In the genomic region with DNA sequence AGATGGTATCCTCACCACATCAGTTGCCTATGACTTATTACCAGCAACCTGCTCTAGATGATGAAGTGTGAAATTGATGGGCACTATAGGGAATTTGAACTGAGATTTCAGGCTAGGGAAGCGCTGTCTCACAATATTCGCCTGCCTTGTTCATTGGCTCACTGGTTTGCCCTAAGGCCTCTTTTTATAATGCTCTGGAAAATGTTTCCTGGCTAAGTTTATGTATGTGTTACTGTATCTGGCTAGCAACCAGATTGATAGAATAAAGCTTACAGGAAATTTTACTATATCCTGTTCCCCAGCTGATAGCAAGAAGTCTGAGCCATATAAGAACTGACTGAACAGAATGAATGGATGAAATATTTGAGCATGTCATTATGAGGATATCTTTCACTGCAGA, we compare ENCODE assay signal across 30 cellular contexts.
"Had no signal": no experiment of that assay in that cellular context is flagged by ENCODE, and none has a peak within 500 bp of the region (broad histone marks: within the 10 kb centered on the region; RNA-seq: fewer than 3 reads in every experiment).

No MANE protein-coding gene starts in this region.

- H3K9me3 Mint-ChIP-seq: activated T-cell treated with anti-CD3 and anti-CD28 coated beads, Interleukin-2, amount 50 U/mL, for 72 hours; central memory CD8-positive, alpha-beta T cell; dendritic cell treated with granulocyte-macrophage colony-stimulating factor and Interleukin-4, amounts not matched to agents 40 ng/mL and 50 ng/mL, for 4 days; natural killer cell; neural progenitor cell had no signal

- H3K9me3 ChIP-seq: psoas muscle, spleen, suprapubic skin, tibial nerve had no signal

- H3K27me3 ChIP-seq: neural progenitor cell, spleen, suprapubic skin, tibial nerve had no signal

- H3K27me3 Mint-ChIP-seq: activated CD4-positive, alpha-beta T cell treated with anti-CD3 and anti-CD28 coated beads for 36 hours; activated naive CD8-positive, alpha-beta T cell; central memory CD8-positive, alpha-beta T cell; dendritic cell treated with granulocyte-macrophage colony-stimulating factor and Interleukin-4, amounts not matched to agents 40 ng/mL and 50 ng/mL, for 4 days had no signal

- H3K27ac ChIP-seq: neural progenitor cell, parathyroid adenoma, psoas muscle, spleen, suprapubic skin, tibial nerve had no signal

- FAIRE-seq: bronchial epithelial cell, endometrium, keratinocyte had no signal

- H3K79me2 ChIP-seq: parathyroid adenoma had no signal

- H3K4me2 ChIP-seq: neural progenitor cell had no signal

- H3K36me3 ChIP-seq: neural progenitor cell had no signal

- ATAC-seq: activated CD4-positive, alpha-beta T cell treated with anti-CD3 and anti-CD28 coated beads for 36 hours; activated CD8-positive, alpha-beta T cell treated with anti-CD3 and anti-CD28 coated beads, Interleukin-2, amount 10 ng/mL, durations not matched to agents 7 days and 5 days; activated T-cell treated with anti-CD3 and anti-CD28 coated beads, Interleukin-2, amount 50 U/mL, for 72 hours; left cardiac atrium; natural killer cell; psoas muscle; right cardiac atrium had no signal

- H3K4me1 ChIP-seq: neural progenitor cell, parathyroid adenoma, psoas muscle, spleen, suprapubic skin, tibial nerve had no signal

- H3K4me3 ChIP-seq: neural progenitor cell, psoas muscle, spleen, suprapubic skin, tibial nerve had no signal

- H2AFZ ChIP-seq: neural progenitor cell, parathyroid adenoma had no signal

- H3K36me3 Mint-ChIP-seq: natural killer cell had no signal

- H3K9ac ChIP-seq: neural progenitor cell, parathyroid adenoma had no signal

- H3K27ac Mint-ChIP-seq: activated CD4-positive, alpha-beta T cell treated with anti-CD3 and anti-CD28 coated beads for 36 hours; activated CD8-positive, alpha-beta T cell treated with anti-CD3 and anti-CD28 coated beads, Interleukin-2, amount 10 ng/mL, durations not matched to agents 7 days and 5 days; activated naive CD8-positive, alpha-beta T cell; activated T-cell treated with anti-CD3 and anti-CD28 coated beads, Interleukin-2, amount 50 U/mL, for 72 hours; dendritic cell treated with granulocyte-macrophage colony-stimulating factor and Interleukin-4, amounts not matched to agents 40 ng/mL and 50 ng/mL, for 4 days; natural killer cell; neural progenitor cell had no signal

- H3K4me1 Mint-ChIP-seq: activated CD4-positive, alpha-beta T cell treated with anti-CD3 and anti-CD28 coated beads for 36 hours; central memory CD8-positive, alpha-beta T cell; natural killer cell had no signal

- H3K4me3 Mint-ChIP-seq: activated CD4-positive, alpha-beta T cell treated with anti-CD3 and anti-CD28 coated beads for 36 hours; activated CD8-positive, alpha-beta T cell treated with anti-CD3 and anti-CD28 coated beads, Interleukin-2, amount 10 ng/mL, durations not matched to agents 7 days and 5 days; activated naive CD8-positive, alpha-beta T cell; activated T-cell treated with anti-CD3 and anti-CD28 coated beads, Interleukin-2, amount 50 U/mL, for 72 hours; central memory CD8-positive, alpha-beta T cell; dendritic cell treated with granulocyte-macrophage colony-stimulating factor and Interleukin-4, amounts not matched to agents 40 ng/mL and 50 ng/mL, for 4 days; natural killer cell; neural progenitor cell had no signal

- DNase-seq: activated CD4-positive, alpha-beta T cell treated with anti-CD3 and anti-CD28 coated beads for 36 hours; activated CD4-positive, CD25-positive, alpha-beta regulatory T cell; activated CD8-positive, alpha-beta T cell treated with anti-CD3 and anti-CD28 coated beads, Interleukin-2, amount 10 ng/mL, durations not matched to agents 7 days and 5 days; activated effector memory CD4-positive, alpha-beta T cell treated with Interleukin-2 at 50 U/mL for 16 hours; activated naive CD4-positive, alpha-beta T cell treated with Interleukin-2 at 50 U/mL for 16 hours; activated T-cell treated with anti-CD3 and anti-CD28 coated beads for 4 hours; activated T-cell treated with anti-CD3 and anti-CD28 coated beads, Interleukin-2, amount 50 U/mL, for 72 hours; anterior cingulate cortex; effector CD8-positive, alpha-beta T cell; head of caudate nucleus; hippocampal formation; left cardiac atrium; midbrain; natural killer cell; occipital lobe; psoas muscle; right cardiac atrium; spleen; stimulated activated naive CD4-positive, alpha-beta T cell; T-helper 2 cell had no signal
